8 cellular contexts compared by ENCODE assay signal in the genomic region with DNA sequence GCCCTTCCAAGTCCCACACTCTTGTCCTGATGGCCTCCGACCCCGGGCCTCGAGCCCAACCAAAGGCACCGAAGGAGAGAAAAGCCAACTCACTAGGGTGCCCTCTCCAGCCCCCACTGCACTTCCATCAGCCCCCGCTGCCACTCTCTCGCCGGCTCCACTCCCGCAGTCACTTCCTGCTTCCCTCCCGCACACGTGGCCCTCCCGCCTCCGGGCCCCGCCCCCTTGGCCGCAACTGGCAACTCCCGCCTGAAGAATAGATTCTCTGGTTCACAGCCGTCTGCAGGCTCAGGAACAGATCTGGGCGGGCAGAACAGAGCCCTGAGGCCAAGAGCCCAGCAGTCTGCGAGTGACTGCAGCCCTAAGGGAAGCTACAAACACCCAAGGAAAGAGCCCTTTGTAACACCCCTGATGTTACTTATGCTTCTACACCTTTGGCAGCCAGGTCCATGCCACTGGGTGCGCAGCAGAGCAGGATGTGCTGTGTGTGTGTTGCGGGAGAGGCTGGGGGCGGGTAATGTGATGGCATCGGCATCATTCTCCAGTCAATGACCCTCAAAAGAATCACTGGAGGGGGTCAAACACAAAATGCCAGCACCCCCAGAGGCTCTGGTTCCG. TPM values are rescaled to one million over a fixed set of nuclear protein-coding genes. Genes with fewer than 3 reads are reported as not detected.
DNase-seq lines count a peak whose midpoint lies in the region; ATAC-seq and TF ChIP-seq lines count a peak whose summit lies in the region.

A gene with protein sequence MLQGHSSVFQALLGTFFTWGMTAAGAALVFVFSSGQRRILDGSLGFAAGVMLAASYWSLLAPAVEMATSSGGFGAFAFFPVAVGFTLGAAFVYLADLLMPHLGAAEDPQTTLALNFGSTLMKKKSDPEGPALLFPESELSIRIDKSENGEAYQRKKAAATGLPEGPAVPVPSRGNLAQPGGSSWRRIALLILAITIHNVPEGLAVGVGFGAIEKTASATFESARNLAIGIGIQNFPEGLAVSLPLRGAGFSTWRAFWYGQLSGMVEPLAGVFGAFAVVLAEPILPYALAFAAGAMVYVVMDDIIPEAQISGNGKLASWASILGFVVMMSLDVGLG (minus strand): TSS at position 171 of the 618 bp plus-strand sequence. CDS start 3,924 bp downstream, outside the sequence.

- no peak for TF ChIP-seq CTCF in choroid plexus epithelial cell (conservative IDR thresholded peaks at IDR 0.05; ENCODE audit: low read depth, low read length)

- DNase-seq in AG20443 (ENCODE audit: low spot score) (peak; percentile 98), NCI-H460 (ENCODE audit: extremely low read depth, low read depth) (peak; percentile 93), choroid plexus epithelial cell (ENCODE audit: low read depth) (peak; percentile 96), kidney tubule cell (ENCODE audit: low spot score) (peak; percentile 92)
- peak; percentile 81 to 84 for DNase-seq in activated CD4-positive, alpha-beta T cell treated with anti-CD3 and anti-CD28 coated beads for 24 hours (ENCODE audit: low read depth in 2 of 2)
- peak; percentile 75 to 89 (median 79) for DNase-seq in stimulated activated CD4-positive, alpha-beta T cell treated with anti-CD3 and anti-CD28 coated beads, Interleukin-1b, Interleukin-23, amount 100 ng/mL, for 24 hours (ENCODE audit: low read depth in 4 of 4, low spot score in 1 of 4)

- peak; percentile 99 for ATAC-seq in GM19043 (IDR thresholded peaks at IDR 0.05; ENCODE audit: low read depth, unreplicated experiment)
- peak; percentile 97 for ATAC-seq in HG03378 (IDR thresholded peaks at IDR 0.05; ENCODE audit: unreplicated experiment)

- peak within 1 kb of the TSS; percentile 83 for H3K4me3 ChIP-seq in choroid plexus epithelial cell (ENCODE audit: low read depth, low read length)

RNA-seq across cellular contexts. Expression of the gene that starts here (rescaled TPM):
- 11.5 and 14.5 TPM in 2 replicates for total RNA-seq in NCI-H460 (2014; rRNA removed; shearing (Covaris generic))
- 10.6 and 20.2 TPM in 2 replicates for polyA plus RNA-seq in NCI-H460 (2014; cell fraction: nucleus; rRNA removed)

Comparison
In these comparisons a context has a peak if more than half of its experiments do, and no peak if none do; other contexts are left out.
1. Peak in every context shown above with its lines: DNase-seq, ATAC-seq and H3K4me3 ChIP-seq.